ENCODE assay signal across 8 cellular contexts in genomic region chr2:43131051-43131889, GRCh38.
DNase-seq lines count a peak whose midpoint lies in the region; ATAC-seq and TF ChIP-seq lines count a peak whose summit lies in the region.

No MANE protein-coding gene starts in this region.

- H2AFZ ChIP-seq in OCI-LY1 (ENCODE audit: low read length): no peak overlapping the region

- peak; percentile 44 for DNase-seq in GM04503 (ENCODE audit: low read depth)
- no peak for DNase-seq in HFF-Myc (ENCODE audit: extremely low read depth, low read depth)
- DNase-seq in activated T-cell treated with anti-CD3 and anti-CD28 coated beads for 48 hours (ENCODE audit: low read depth): peak; percentile 67
- no peak for DNase-seq in neural crest cell (ENCODE audit: low read depth, low spot score)
- DNase-seq in stromal cell of bone marrow (ENCODE audit: low read depth): peak; percentile 45
- DNase-seq in DMS79 treated with DMSO at 0.1 percent for 48 hours (lab: John Stamatoyannopoulos, UW): no peak

- no peak overlapping the region for H3K4me3 Mint-ChIP-seq in neural crest cell

- no peaks in the 10 kb centered on the region for H3K36me3 ChIP-seq in OCI-LY1 (ENCODE audit: insufficient read depth, low read length)

- H3K9me3 ChIP-seq in OCI-LY1 (ENCODE audit: low read length): no peaks in the 10 kb centered on the region

- H3K4me3 ChIP-seq in HFF-Myc (replicated peaks; ENCODE audit: low read depth, low read length) (no peak overlapping the region), OCI-LY1 (ENCODE audit: low read depth, low read length, poor library complexity, severe bottlenecking) (peak overlapping the region; percentile 11)

- no peaks in the 10 kb centered on the region for H3K36me3 Mint-ChIP-seq in neural crest cell (ENCODE audit: low read depth)

- no peaks in the 10 kb centered on the region for H3K27me3 Mint-ChIP-seq in neural crest cell (ENCODE audit: low read depth)

- no peaks in the 10 kb centered on the region for H4K20me1 ChIP-seq in OCI-LY1 (ENCODE audit: insufficient read depth, low read length)

- peak overlapping the region; percentile 80 for H3K9ac ChIP-seq in OCI-LY1 (ENCODE audit: low read length)

- no peaks in the 10 kb centered on the region for H3K9me3 Mint-ChIP-seq in neural crest cell

- peaks cover 38% of the 10 kb centered on the region for H3K4me1 Mint-ChIP-seq in neural crest cell

- H3K27ac Mint-ChIP-seq in neural crest cell (ENCODE audit: unreplicated experiment): no peak overlapping the region

- no peaks in the 10 kb centered on the region for H3K9me2 ChIP-seq in OCI-LY1 (ENCODE audit: low read depth, low read length)

- no peaks in the 10 kb centered on the region for H3K27me3 ChIP-seq in OCI-LY1 (ENCODE audit: insufficient read depth, low read length)

- ATAC-seq in esophagus mucosa: peak; percentile 70

- H3K79me2 ChIP-seq in OCI-LY1 (ENCODE audit: insufficient read depth, low read length): no peaks in the 10 kb centered on the region

- H3K4me1 ChIP-seq in OCI-LY1 (ENCODE audit: insufficient read depth, low read length, severe bottlenecking): peaks cover 91% of the 10 kb centered on the region

- H3K4me2 ChIP-seq in OCI-LY1 (ENCODE audit: low read length): peak overlapping the region; percentile 37

- TF ChIP-seq CTCF in HFF-Myc (IDR thresholded peaks at IDR 0.05; ENCODE audit: low read depth, low read length, missing control alignments) (peak; percentile 32), OCI-LY1 (IDR thresholded peaks at IDR 0.05; ENCODE audit: low read length) (peak; percentile 75), neural crest cell (conservative IDR thresholded peaks at IDR 0.05) (peak; percentile 36)

- peak overlapping the region; percentile 100 for H3K27ac ChIP-seq in OCI-LY1 (ENCODE audit: low read depth, low read length, poor library complexity, severe bottlenecking)

- H3F3A ChIP-seq in OCI-LY1 (ENCODE audit: insufficient read depth, low read length): peaks cover 14% of the 10 kb centered on the region; the same call in 1 of the 2 replicates

Comparison
In these comparisons a context has a peak if more than half of its experiments do, and no peak if none do; other contexts are left out.
1. DNase-seq: peak in GM04503 (single experiment), activated T-cell treated with anti-CD3 and anti-CD28 coated beads for 48 hours (single experiment) and stromal cell of bone marrow (single experiment); none in HFF-Myc (single experiment), neural crest cell (single experiment) and DMS79 treated with DMSO at 0.1 percent for 48 hours (single experiment).
2. Peak in every context shown above with its lines, with median percentiles within 50 percentile points of each other: CTCF ChIP-seq.